Comparison of ENCODE assay signal across 8 cellular contexts in the genomic region with DNA sequence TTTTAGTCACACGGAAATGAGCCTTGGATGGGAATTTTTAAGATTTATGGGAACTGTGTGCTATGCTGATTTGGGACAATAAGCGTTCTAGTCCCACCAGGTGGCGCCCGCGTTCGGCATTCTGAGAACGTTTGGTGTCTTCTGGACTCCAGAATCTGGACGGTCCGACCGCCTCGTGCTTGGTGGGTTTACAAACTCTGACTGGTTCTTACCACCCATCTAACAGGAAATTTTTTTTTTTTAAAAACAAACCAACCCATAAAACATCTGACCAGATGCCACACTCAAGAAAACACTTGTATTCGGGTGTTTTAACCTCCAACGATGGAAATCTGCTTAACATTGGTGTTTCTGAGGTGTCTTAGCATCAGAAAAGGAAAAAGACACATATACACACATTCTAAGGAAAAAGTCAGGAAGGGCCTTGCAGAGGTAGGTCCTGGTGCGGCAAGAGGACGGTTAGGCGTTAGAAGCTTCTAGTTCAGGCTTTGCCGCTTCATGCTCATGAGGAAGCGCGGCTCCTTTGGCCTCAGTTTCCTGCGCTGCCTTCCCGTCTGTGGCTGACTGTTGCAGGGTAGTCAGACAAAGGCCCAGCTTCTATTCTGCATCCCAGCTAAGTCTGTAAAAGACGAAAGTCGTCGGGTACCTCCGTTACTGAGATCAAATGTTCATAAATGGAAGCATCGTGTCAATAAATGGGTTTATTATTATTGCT. TPM values are rescaled to one million over a fixed set of nuclear protein-coding genes. Genes with fewer than 3 reads are reported as not detected.
DNase-seq lines count a peak whose midpoint lies in the region; ATAC-seq, FAIRE-seq and TF ChIP-seq lines count a peak whose summit lies in the region.

No MANE protein-coding gene starts in this region.

- ATAC-seq in A549 (peak; percentile 62 to 73), HG03097 (IDR thresholded peaks at IDR 0.05; ENCODE audit: low FRiP score, unreplicated experiment) (no peak)

- peak; percentile 78 for TF ChIP-seq RAD21 in A549 (conservative IDR thresholded peaks at IDR 0.05 in 1 of 2, IDR thresholded peaks at IDR 0.05 in 1 of 2)

- no peaks in the 10 kb centered on the region for H4K20me1 ChIP-seq in GM23248 (ENCODE audit: insufficient read depth)

- peaks cover 43% of the 10 kb centered on the region for H3F3A ChIP-seq in GM23248 (ENCODE audit: insufficient read depth)

- H3K4me3 ChIP-seq in A549 (peak overlapping the region; percentile 91; the same call in 2 of the 3 replicates), GM23248 (peak overlapping the region; percentile 91), kidney (ENCODE audit: low read length in 2 of 2) (peak overlapping the region; percentile 70 to 79)

- DNase-seq in A549 (ENCODE audit: low read depth in 1 of 2, low spot score in 1 of 2) (peak; percentile 72 to 90), GM23248 (peak; percentile 97), NCI-H345 (lab: John Stamatoyannopoulos, UW) (peak; percentile 90), cerebellum (ENCODE audit: low spot score) (peak; percentile 77), kidney (peak; percentile 97)
- peak; percentile 65 to 73 for DNase-seq in activated CD4-positive, alpha-beta T cell treated with anti-CD3 and anti-CD28 coated beads for 24 hours (ENCODE audit: low read depth in 2 of 2)
- peak; percentile 79 for DNase-seq in stimulated activated CD4-positive, alpha-beta T cell treated with anti-CD3 and anti-CD28 coated beads, Interleukin-12 subunit alpha, Interleukin-12 subunit beta, amount 100 ng/mL, for 4 hours

- 47% methylated on average over 26 of the region's 26 CpGs for WGBS in A549 (ENCODE audit: missing lambda C conversion rate)
- WGBS in GM23248 (ENCODE audit: low coverage in 1 of 2, low lambda C conversion rate in 2 of 2, missing lambda C conversion rate in 2 of 2), 2 experiments: 4 to 5% methylated on average over 26 of the region's 26 CpGs

- in situ Hi-C loops in GM23248 (cut with MboI): no loop called here

- POLR2A ChIA-PET in A549 (lab: Yijun Ruan, JAX): interaction anchor here (0.9 to 1.9 kb wide), 12 partner anchors 21 to 418 kb away, joined by 3 to 20 read pairs (median 8); a partner anchor contains a TSS

- no peak for TF ChIP-seq EP300 in A549 (IDR thresholded peaks at IDR 0.05)

- H3K27ac ChIP-seq in A549: peak overlapping the region; percentile 88 to 89
- H3K27ac ChIP-seq in GM23248: peak overlapping the region; percentile 94
- H3K27ac ChIP-seq in kidney (ENCODE audit: low read depth in 2 of 2, low read length in 2 of 2): peak overlapping the region; percentile 76 to 79

- TF ChIP-seq POLR2A in A549 (IDR thresholded peaks at IDR 0.05; ENCODE audit: low read length): no peak

- H3K4me2 ChIP-seq in A549 (peak overlapping the region; percentile 98), GM23248 (ENCODE audit: unreplicated experiment) (peak overlapping the region; percentile 80)

- no peak for FAIRE-seq in A549 (lab: Jason Lieb, UNC)
- no peak for FAIRE-seq in kidney (lab: Jason Lieb, UNC)

- TF ChIP-seq CTCF in A549 (IDR thresholded peaks at IDR 0.05): peak; percentile 93
- TF ChIP-seq CTCF in kidney (IDR thresholded peaks at IDR 0.05; ENCODE audit: borderline replicate concordance, extremely low read depth, insufficient read depth): peak; percentile 90

- no peaks in the 10 kb centered on the region for H3K36me3 ChIP-seq in GM23248 (ENCODE audit: low read depth)
- no peaks in the 10 kb centered on the region for H3K36me3 ChIP-seq in kidney (ENCODE audit: control insufficient read depth in 1 of 2, insufficient read depth in 2 of 2, low read length in 2 of 2)

- H3K79me2 ChIP-seq in GM23248 (ENCODE audit: insufficient read depth): peaks cover 37% of the 10 kb centered on the region

- peak overlapping the region; percentile 96 for H3K9ac ChIP-seq in GM23248
- peak overlapping the region; percentile 53 to 72 for H3K9ac ChIP-seq in kidney (ENCODE audit: low read length in 2 of 2)

- H3K9me2 ChIP-seq in GM23248 (ENCODE audit: insufficient read depth): no peaks in the 10 kb centered on the region

- H2AFZ ChIP-seq in GM23248: peak overlapping the region; percentile 74

- intact Hi-C loops in kidney (cut with DNase I): no loop called here

- CTCF ChIA-PET in A549 (lab: Yijun Ruan, JAX): interaction anchor here (0.6 to 19.0 kb wide), 26 partner anchors 9 to 864 kb away, joined by 3 to 452 read pairs (median 6); a partner anchor contains a TSS

- H3K9me3 ChIP-seq in A549 (no peaks in the 10 kb centered on the region), GM23248 (ENCODE audit: low read depth) (no peaks in the 10 kb centered on the region), kidney (ENCODE audit: control insufficient read depth in 1 of 2, low read length in 2 of 2) (no peaks in the 10 kb centered on the region)

- H3K4me1 ChIP-seq in A549 (peaks cover 32% of the 10 kb centered on the region; the same call in 2 of the 3 replicates), GM23248 (ENCODE audit: insufficient read depth) (peaks cover 46% of the 10 kb centered on the region), kidney (ENCODE audit: control insufficient read depth in 1 of 2, insufficient read depth in 1 of 2, low read depth in 1 of 2, low read length in 2 of 2) (peaks cover 6 to 11% of the 10 kb centered on the region in 2 donors)

- H3K27me3 ChIP-seq in GM23248 (replicated peaks; ENCODE audit: insufficient read depth): no peaks in the 10 kb centered on the region

TF ChIP-seq in A549, 52 proteins besides CTCF, POLR2A, EP300 and RAD21 (continues in another document):
- TF ChIP-seq HOXB13 (CRISPR knock-in tag; IDR thresholded peaks at IDR 0.05; ENCODE audit: low read depth) (no peak), ZFP36 (IDR thresholded peaks at IDR 0.05; ENCODE audit: borderline replicate concordance, partially characterized antibody) (no peak), POLR2AphosphoS2 (conservative IDR thresholded peaks at IDR 0.05; ENCODE audit: low read length) (no peak), GATA3 (IDR thresholded peaks at IDR 0.05; ENCODE audit: borderline replicate concordance) (no peak), SMC3 (IDR thresholded peaks at IDR 0.05) (peak; percentile 90), RFX5 (IDR thresholded peaks at IDR 0.05) (no peak), CHD2 (IDR thresholded peaks at IDR 0.05; ENCODE audit: low read length, partially characterized antibody) (no peak), JUN (IDR thresholded peaks at IDR 0.05) (no peak), CEBPB (IDR thresholded peaks at IDR 0.05) (no peak)
- TF ChIP-seq, protein P1, sequence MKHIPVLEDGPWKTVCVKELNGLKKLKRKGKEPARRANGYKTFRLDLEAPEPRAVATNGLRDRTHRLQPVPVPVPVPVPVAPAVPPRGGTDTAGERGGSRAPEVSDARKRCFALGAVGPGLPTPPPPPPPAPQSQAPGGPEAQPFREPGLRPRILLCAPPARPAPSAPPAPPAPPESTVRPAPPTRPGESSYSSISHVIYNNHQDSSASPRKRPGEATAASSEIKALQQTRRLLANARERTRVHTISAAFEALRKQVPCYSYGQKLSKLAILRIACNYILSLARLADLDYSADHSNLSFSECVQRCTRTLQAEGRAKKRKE (CRISPR knock-in tag; IDR thresholded peaks at IDR 0.05; ENCODE audit: low read depth): no peak
- TF ChIP-seq, protein P2, sequence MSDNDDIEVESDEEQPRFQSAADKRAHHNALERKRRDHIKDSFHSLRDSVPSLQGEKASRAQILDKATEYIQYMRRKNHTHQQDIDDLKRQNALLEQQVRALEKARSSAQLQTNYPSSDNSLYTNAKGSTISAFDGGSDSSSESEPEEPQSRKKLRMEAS (IDR thresholded peaks at IDR 0.05): peak; percentile 53; the same call in 1 of the 2 replicates
- TF ChIP-seq, protein P3, sequence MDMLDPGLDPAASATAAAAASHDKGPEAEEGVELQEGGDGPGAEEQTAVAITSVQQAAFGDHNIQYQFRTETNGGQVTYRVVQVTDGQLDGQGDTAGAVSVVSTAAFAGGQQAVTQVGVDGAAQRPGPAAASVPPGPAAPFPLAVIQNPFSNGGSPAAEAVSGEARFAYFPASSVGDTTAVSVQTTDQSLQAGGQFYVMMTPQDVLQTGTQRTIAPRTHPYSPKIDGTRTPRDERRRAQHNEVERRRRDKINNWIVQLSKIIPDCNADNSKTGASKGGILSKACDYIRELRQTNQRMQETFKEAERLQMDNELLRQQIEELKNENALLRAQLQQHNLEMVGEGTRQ (IDR thresholded peaks at IDR 0.05): no peak

RNA-seq across cellular contexts. Expression of a gene that starts 0.8 kb away (rescaled TPM):
- polyA plus RNA-seq in A549 (2011; rRNA removed) (7.3 and 9.3 TPM in 2 replicates), A549 (2017; fragmentation: RNase III; extraction: RNeasy Plus Mini Kit Qiagen cat#74134 plus additional on column Dnase treatment) (8.2 to 8.8 TPM (median 8.7 TPM) in 3 replicates), GM23248 (2016; fragmentation: Nextera tagmentation; extraction: Ambion mirVana) (16.9 and 18.2 TPM in 2 replicates), kidney (ENCODE audit: insufficient read depth, low read depth, low replicate concordance) (3.5 TPM)
- polyA plus RNA-seq in A549 (2012; cell fraction: cytosol; rRNA removed): 1.8 and 2.1 TPM in 2 replicates
- 2.0 and 2.6 TPM in 2 replicates for polyA plus RNA-seq in A549 (2012; cell fraction: nucleus; rRNA removed)
- 8.5 and 10.5 TPM in 2 replicates for polyA minus RNA-seq in A549 (2011; rRNA and poly(A)+ RNA removed)
- 28.8 and 31.5 TPM in 2 replicates for total RNA-seq in GM23248 (2014; rRNA removed; shearing (Covaris generic))
- total RNA-seq in cerebellum (24.5 TPM), kidney (12.7 TPM)

RNA-seq across cellular contexts. Expression of a gene that starts 22.3 kb away (rescaled TPM):
- 63.2 and 72.6 TPM in 2 replicates for polyA plus RNA-seq in A549 (2011; rRNA removed)
- polyA plus RNA-seq in A549 (2012; cell fraction: cytosol; rRNA removed): 45.6 and 50.6 TPM in 2 replicates
- polyA plus RNA-seq in A549 (2012; cell fraction: nucleus; rRNA removed): 39.4 and 47.8 TPM in 2 replicates
- polyA plus RNA-seq in A549 (2017; fragmentation: RNase III; extraction: RNeasy Plus Mini Kit Qiagen cat#74134 plus additional on column Dnase treatment): 31.8 to 32.7 TPM (median 32.5 TPM) in 3 replicates
- polyA minus RNA-seq in A549 (2011; rRNA and poly(A)+ RNA removed): 34.0 and 46.7 TPM in 2 replicates
- 46.7 and 53.4 TPM in 2 replicates for total RNA-seq in GM23248 (2014; rRNA removed; shearing (Covaris generic))
- 31.2 and 31.4 TPM in 2 replicates for polyA plus RNA-seq in GM23248 (2016; fragmentation: Nextera tagmentation; extraction: Ambion mirVana)
- total RNA-seq in cerebellum: 22.5 TPM
- total RNA-seq in kidney: 45.1 TPM
- 44.5 TPM for polyA plus RNA-seq in kidney (ENCODE audit: insufficient read depth, low read depth, low replicate concordance)

RNA-seq across cellular contexts. Expression of a gene that starts 50.2 kb away (rescaled TPM):
- 37.2 and 48.5 TPM in 2 replicates for polyA plus RNA-seq in A549 (2011; rRNA removed)
- 34.3 and 42.5 TPM in 2 replicates for polyA plus RNA-seq in A549 (2012; cell fraction: cytosol; rRNA removed)
- 62.0 and 66.6 TPM in 2 replicates for polyA plus RNA-seq in A549 (2012; cell fraction: nucleus; rRNA removed)
- 36.5 to 43.8 TPM (median 43.0 TPM) in 3 replicates for polyA plus RNA-seq in A549 (2017; fragmentation: RNase III; extraction: RNeasy Plus Mini Kit Qiagen cat#74134 plus additional on column Dnase treatment)
- 49.2 and 51.4 TPM in 2 replicates for polyA minus RNA-seq in A549 (2011; rRNA and poly(A)+ RNA removed)
- 50.6 and 63.3 TPM in 2 replicates for total RNA-seq in GM23248 (2014; rRNA removed; shearing (Covaris generic))
- 7.5 and 8.8 TPM in 2 replicates for polyA plus RNA-seq in GM23248 (2016; fragmentation: Nextera tagmentation; extraction: Ambion mirVana)
- 14.6 TPM for total RNA-seq in cerebellum
- 113 TPM for total RNA-seq in kidney
- polyA plus RNA-seq in kidney (ENCODE audit: insufficient read depth, low read depth, low replicate concordance): 84.5 TPM
